1 cellular context compared by ENCODE assay signal in the genomic region with DNA sequence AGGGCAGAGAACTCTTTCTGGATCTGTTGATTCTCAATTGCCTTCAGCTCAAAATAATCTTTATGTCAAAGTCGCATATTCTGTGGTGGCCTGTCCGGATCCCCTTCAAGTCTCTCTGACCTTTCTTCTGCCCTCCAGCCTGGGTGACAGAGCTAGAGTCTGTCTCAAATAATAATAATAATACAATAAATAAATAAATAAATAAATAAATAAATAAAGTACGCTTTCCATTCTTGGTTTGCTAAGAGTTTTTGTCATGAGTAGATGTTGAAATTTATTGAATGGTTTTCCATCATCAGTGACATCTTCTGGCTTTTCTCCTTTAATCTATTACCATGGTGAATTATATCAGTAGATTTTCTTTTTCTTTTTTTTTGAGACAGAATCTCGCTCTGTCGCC.
TF ChIP-seq lines count a peak whose summit lies in the region.

No MANE protein-coding gene starts in this region.

TF ChIP-seq in HEK293, 187 proteins besides CTCF, POLR2A, EP300 and RAD21 (continued from another document):
- TF ChIP-seq, protein P1, sequence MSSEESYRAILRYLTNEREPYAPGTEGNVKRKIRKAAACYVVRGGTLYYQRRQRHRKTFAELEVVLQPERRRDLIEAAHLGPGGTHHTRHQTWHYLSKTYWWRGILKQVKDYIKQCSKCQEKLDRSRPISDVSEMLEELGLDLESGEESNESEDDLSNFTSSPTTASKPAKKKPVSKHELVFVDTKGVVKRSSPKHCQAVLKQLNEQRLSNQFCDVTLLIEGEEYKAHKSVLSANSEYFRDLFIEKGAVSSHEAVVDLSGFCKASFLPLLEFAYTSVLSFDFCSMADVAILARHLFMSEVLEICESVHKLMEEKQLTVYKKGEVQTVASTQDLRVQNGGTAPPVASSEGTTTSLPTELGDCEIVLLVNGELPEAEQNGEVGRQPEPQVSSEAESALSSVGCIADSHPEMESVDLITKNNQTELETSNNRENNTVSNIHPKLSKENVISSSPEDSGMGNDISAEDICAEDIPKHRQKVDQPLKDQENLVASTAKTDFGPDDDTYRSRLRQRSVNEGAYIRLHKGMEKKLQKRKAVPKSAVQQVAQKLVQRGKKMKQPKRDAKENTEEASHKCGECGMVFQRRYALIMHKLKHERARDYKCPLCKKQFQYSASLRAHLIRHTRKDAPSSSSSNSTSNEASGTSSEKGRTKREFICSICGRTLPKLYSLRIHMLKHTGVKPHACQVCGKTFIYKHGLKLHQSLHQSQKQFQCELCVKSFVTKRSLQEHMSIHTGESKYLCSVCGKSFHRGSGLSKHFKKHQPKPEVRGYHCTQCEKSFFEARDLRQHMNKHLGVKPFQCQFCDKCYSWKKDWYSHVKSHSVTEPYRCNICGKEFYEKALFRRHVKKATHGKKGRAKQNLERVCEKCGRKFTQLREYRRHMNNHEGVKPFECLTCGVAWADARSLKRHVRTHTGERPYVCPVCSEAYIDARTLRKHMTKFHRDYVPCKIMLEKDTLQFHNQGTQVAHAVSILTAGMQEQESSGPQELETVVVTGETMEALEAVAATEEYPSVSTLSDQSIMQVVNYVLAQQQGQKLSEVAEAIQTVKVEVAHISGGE (tag by site-specific recombination; conservative IDR thresholded peaks at IDR 0.05; ENCODE audit: low read depth): peak; percentile 70
- TF ChIP-seq ZNF426 (tag by site-specific recombination; IDR thresholded peaks at IDR 0.05): peak; percentile 67
- TF ChIP-seq, protein P2, sequence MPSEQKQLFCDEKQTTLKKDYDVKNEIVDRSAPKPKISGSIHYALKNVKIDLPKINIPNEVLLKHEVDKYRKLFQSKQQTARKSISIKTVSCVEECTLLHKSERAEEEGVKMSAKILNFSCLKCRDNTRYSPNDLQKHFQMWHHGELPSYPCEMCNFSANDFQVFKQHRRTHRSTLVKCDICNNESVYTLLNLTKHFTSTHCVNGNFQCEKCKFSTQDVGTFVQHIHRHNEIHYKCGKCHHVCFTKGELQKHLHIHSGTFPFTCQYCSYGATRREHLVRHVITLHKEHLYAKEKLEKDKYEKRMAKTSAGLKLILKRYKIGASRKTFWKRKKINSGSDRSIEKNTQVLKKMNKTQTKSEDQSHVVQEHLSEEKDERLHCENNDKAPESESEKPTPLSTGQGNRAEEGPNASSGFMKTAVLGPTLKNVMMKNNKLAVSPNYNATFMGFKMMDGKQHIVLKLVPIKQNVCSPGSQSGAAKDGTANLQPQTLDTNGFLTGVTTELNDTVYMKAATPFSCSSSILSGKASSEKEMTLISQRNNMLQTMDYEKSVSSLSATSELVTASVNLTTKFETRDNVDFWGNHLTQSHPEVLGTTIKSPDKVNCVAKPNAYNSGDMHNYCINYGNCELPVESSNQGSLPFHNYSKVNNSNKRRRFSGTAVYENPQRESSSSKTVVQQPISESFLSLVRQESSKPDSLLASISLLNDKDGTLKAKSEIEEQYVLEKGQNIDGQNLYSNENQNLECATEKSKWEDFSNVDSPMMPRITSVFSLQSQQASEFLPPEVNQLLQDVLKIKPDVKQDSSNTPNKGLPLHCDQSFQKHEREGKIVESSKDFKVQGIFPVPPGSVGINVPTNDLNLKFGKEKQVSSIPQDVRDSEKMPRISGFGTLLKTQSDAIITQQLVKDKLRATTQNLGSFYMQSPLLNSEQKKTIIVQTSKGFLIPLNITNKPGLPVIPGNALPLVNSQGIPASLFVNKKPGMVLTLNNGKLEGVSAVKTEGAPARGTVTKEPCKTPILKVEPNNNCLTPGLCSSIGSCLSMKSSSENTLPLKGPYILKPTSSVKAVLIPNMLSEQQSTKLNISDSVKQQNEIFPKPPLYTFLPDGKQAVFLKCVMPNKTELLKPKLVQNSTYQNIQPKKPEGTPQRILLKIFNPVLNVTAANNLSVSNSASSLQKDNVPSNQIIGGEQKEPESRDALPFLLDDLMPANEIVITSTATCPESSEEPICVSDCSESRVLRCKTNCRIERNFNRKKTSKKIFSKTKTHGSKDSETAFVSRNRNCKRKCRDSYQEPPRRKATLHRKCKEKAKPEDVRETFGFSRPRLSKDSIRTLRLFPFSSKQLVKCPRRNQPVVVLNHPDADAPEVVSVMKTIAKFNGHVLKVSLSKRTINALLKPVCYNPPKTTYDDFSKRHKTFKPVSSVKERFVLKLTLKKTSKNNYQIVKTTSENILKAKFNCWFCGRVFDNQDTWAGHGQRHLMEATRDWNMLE (tag by site-specific recombination; conservative IDR thresholded peaks at IDR 0.05; ENCODE audit: low read depth): peak; percentile 78
- TF ChIP-seq, protein P3, sequence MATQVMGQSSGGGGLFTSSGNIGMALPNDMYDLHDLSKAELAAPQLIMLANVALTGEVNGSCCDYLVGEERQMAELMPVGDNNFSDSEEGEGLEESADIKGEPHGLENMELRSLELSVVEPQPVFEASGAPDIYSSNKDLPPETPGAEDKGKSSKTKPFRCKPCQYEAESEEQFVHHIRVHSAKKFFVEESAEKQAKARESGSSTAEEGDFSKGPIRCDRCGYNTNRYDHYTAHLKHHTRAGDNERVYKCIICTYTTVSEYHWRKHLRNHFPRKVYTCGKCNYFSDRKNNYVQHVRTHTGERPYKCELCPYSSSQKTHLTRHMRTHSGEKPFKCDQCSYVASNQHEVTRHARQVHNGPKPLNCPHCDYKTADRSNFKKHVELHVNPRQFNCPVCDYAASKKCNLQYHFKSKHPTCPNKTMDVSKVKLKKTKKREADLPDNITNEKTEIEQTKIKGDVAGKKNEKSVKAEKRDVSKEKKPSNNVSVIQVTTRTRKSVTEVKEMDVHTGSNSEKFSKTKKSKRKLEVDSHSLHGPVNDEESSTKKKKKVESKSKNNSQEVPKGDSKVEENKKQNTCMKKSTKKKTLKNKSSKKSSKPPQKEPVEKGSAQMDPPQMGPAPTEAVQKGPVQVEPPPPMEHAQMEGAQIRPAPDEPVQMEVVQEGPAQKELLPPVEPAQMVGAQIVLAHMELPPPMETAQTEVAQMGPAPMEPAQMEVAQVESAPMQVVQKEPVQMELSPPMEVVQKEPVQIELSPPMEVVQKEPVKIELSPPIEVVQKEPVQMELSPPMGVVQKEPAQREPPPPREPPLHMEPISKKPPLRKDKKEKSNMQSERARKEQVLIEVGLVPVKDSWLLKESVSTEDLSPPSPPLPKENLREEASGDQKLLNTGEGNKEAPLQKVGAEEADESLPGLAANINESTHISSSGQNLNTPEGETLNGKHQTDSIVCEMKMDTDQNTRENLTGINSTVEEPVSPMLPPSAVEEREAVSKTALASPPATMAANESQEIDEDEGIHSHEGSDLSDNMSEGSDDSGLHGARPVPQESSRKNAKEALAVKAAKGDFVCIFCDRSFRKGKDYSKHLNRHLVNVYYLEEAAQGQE (tag by site-specific recombination; IDR thresholded peaks at IDR 0.05): 0 out of 2 replicates have a peak, but pooled peaks have one; percentile 34
- TF ChIP-seq RBAK (tag by site-specific recombination; IDR thresholded peaks at IDR 0.05): 0 out of 2 replicates have a peak, but pooled peaks have one; percentile 19
- peak; percentile 67 for TF ChIP-seq ZNF555 (tag by site-specific recombination; conservative IDR thresholded peaks at IDR 0.05)
- 0 out of 2 replicates have a peak, but pooled peaks have one; percentile 33 for TF ChIP-seq ZNF560 (tag by site-specific recombination; IDR thresholded peaks at IDR 0.05; ENCODE audit: borderline replicate concordance)
- TF ChIP-seq ZBTB8A (tag by site-specific recombination; IDR thresholded peaks at IDR 0.05): 0 out of 2 replicates have a peak, but pooled peaks have one; percentile 51
- no peak for TF ChIP-seq ZEB2 (tag by site-specific recombination; IDR thresholded peaks at IDR 0.05)
- peak; percentile 52; the same call in 1 of the 2 replicates for TF ChIP-seq ZNF140 (tag by site-specific recombination; IDR thresholded peaks at IDR 0.05)
TF ChIP-seq in HEK293: peak in this region for 15.
